ENCODE assay signal across 17 cellular contexts in genomic region chr20:33687993-33688937, GRCh38. TPM values are rescaled to one million over a fixed set of nuclear protein-coding genes. Genes with fewer than 3 reads are reported as not detected.
A peak's percentile ranks its signal among the peaks of the same experiment; 100 is the strongest.
DNase-seq lines count a peak whose midpoint lies in the region; ATAC-seq and TF ChIP-seq lines count a peak whose summit lies in the region.
"Had no signal": no experiment of that assay in that cellular context is flagged by ENCODE, and none has a peak within 500 bp of the region (broad histone marks: within the 10 kb centered on the region; RNA-seq: fewer than 3 reads in every experiment).

No MANE protein-coding gene starts in this region.

- no TSS peak for BruUV-seq in Caco-2 (replicated peaks; lab: Mats Ljungman, UMichigan)

- no peak for TF ChIP-seq CTCF in C4-2B (conservative IDR thresholded peaks at IDR 0.05)
- no peak for TF ChIP-seq CTCF in Caco-2 (IDR thresholded peaks at IDR 0.05; ENCODE audit: insufficient read depth in 1 of 2, low read depth in 1 of 2, low read length in 1 of 2, severe bottlenecking in 1 of 2, unreplicated experiment in 1 of 2)

- peak overlapping the region; percentile 25; the same call in 1 of the 2 replicates for H3K27ac ChIP-seq in C4-2B
- H3K27ac ChIP-seq in naive thymus-derived CD4-positive, alpha-beta T cell (ENCODE audit: low read depth, low read length): no peak overlapping the region

- ATAC-seq in naive thymus-derived CD4-positive, alpha-beta T cell: no peak
- no peak for ATAC-seq in GM18870 (IDR thresholded peaks at IDR 0.05; ENCODE audit: unreplicated experiment)
- ATAC-seq: Panc1 had no signal

- DNase-seq in Caco-2 (no peak), NOMO-1 (lab: John Stamatoyannopoulos, UW; ENCODE audit: unreplicated experiment in 2 of 2) (no peak), anterior cingulate cortex (lab: John Stamatoyannopoulos, UW) (no peak)
- DNase-seq in activated naive CD8-positive, alpha-beta T cell treated with anti-CD3 and anti-CD28 coated beads for 36 hours: no peak
- no peak for DNase-seq in naive thymus-derived CD4-positive, alpha-beta T cell
- DNase-seq: activated CD4-positive, CD25-positive, alpha-beta regulatory T cell treated with anti-CD3 and anti-CD28 coated beads, Interleukin-2, amount 50 U/mL, for 72 hours; activated gamma-delta T cell; central memory CD4-positive, alpha-beta T cell; midbrain; NCI-H187; NCI-H526; stimulated activated CD4-positive, alpha-beta T cell treated with anti-CD3 and anti-CD28 coated beads, Interleukin-12 subunit alpha, Interleukin-12 subunit beta, amount 100 ng/mL, for 4 hours had no signal

- peak overlapping the region; percentile 27 for H3K4me3 Mint-ChIP-seq in Caco-2 (ENCODE audit: unreplicated experiment)
- no peak overlapping the region for H3K4me3 Mint-ChIP-seq in activated naive CD8-positive, alpha-beta T cell treated with anti-CD3 and anti-CD28 coated beads for 36 hours
- peak overlapping the region in 2 of 10 donors; percentile 52 to 70 for H3K4me3 Mint-ChIP-seq in naive thymus-derived CD4-positive, alpha-beta T cell

- H3K27ac Mint-ChIP-seq in Caco-2 (ENCODE audit: unreplicated experiment): peak overlapping the region; percentile 55
- peak overlapping the region; percentile 46 for H3K27ac Mint-ChIP-seq in activated naive CD8-positive, alpha-beta T cell treated with anti-CD3 and anti-CD28 coated beads for 36 hours
- peak overlapping the region in 8 of 9 donors; percentile 54 to 95 (median 80) for H3K27ac Mint-ChIP-seq in naive thymus-derived CD4-positive, alpha-beta T cell

- intact Hi-C loops in Caco-2 (cut with micrococcal nuclease; ENCODE audit: unreplicated experiment): loop anchor here (2.0 to 5.0 kb wide), 3 partner anchors 21 to 304 kb away; partner anchors contain the start of genes ACTL10, CHMP4B and RALY
- intact Hi-C loops in naive thymus-derived CD4-positive, alpha-beta T cell (cut with micrococcal nuclease): no loop called here

- CTCF ChIA-PET in Caco-2 (lab: Charles Lee): interaction anchor here (0.7 to 3.2 kb wide), 4 partner anchors 21 to 44 kb away, joined by 4 to 21 read pairs (median 6); partner anchors contain the start of gene ACTL10
- CTCF ChIA-PET in naive thymus-derived CD4-positive, alpha-beta T cell (lab: Charles Lee): interaction anchor here (0.7 kb wide), 1 partner anchor 885 kb away, joined by 3 read pairs; no protein-coding TSS in a partner anchor

- no peak overlapping the region for H3K4me3 ChIP-seq in Caco-2 (ENCODE audit: low read depth, low read length)
- H3K4me3 ChIP-seq in naive thymus-derived CD4-positive, alpha-beta T cell (ENCODE audit: low read length): no peak overlapping the region
- H3K4me3 ChIP-seq: ovary had no signal

- peaks cover 14% of the 10 kb centered on the region for H3K36me3 Mint-ChIP-seq in Caco-2 (ENCODE audit: insufficient read depth, unreplicated experiment)
- H3K36me3 Mint-ChIP-seq in activated naive CD8-positive, alpha-beta T cell treated with anti-CD3 and anti-CD28 coated beads for 36 hours: peaks cover 17% of the 10 kb centered on the region
- peaks cover 0 to 4% (median 0%) of the 10 kb centered on the region in 5 donors for H3K36me3 Mint-ChIP-seq in naive thymus-derived CD4-positive, alpha-beta T cell

- no peaks in the 10 kb centered on the region for H3K36me3 ChIP-seq in Caco-2 (ENCODE audit: control insufficient read depth, insufficient read depth, low read length)
- no peaks in the 10 kb centered on the region for H3K36me3 ChIP-seq in naive thymus-derived CD4-positive, alpha-beta T cell (ENCODE audit: control insufficient read depth in 2 of 3, insufficient read depth in 3 of 3, low read length in 3 of 3)
- H3K36me3 ChIP-seq: ovary had no signal

- no peaks in the 10 kb centered on the region for H3K9me3 ChIP-seq in Caco-2
- H3K9me3 ChIP-seq in naive thymus-derived CD4-positive, alpha-beta T cell (ENCODE audit: control insufficient read depth in 2 of 3, low read length in 3 of 3): no peaks in the 10 kb centered on the region
- H3K9me3 ChIP-seq: ovary had no signal

- POLR2A ChIA-PET in Caco-2 (lab: Charles Lee): interaction anchor here (0.6 to 1.1 kb wide), 2 partner anchors 14 to 32 kb away, joined by 3 to 4 read pairs (median 3); partner anchors contain the start of gene PXMP4
- POLR2A ChIA-PET in naive thymus-derived CD4-positive, alpha-beta T cell (lab: Charles Lee): interaction anchor here (0.7 to 2.9 kb wide), 6 partner anchors 9 to 198 kb away, joined by 3 to 14 read pairs (median 4); partner anchors contain the start of genes ACTL10, CBFA2T2 and PXMP4

- H3K27me3 ChIP-seq in Caco-2 (replicated peaks; ENCODE audit: control insufficient read depth, insufficient read depth, low read length): no peaks in the 10 kb centered on the region
- H3K27me3 ChIP-seq in naive thymus-derived CD4-positive, alpha-beta T cell (ENCODE audit: control insufficient read depth in 2 of 2, insufficient read depth in 2 of 2, low read length in 2 of 2): no peaks in the 10 kb centered on the region
- H3K27me3 ChIP-seq: ovary had no signal

- no peaks in the 10 kb centered on the region for H3K27me3 Mint-ChIP-seq in Caco-2 (ENCODE audit: insufficient read depth, unreplicated experiment)
- no peaks in the 10 kb centered on the region for H3K27me3 Mint-ChIP-seq in activated naive CD8-positive, alpha-beta T cell treated with anti-CD3 and anti-CD28 coated beads for 36 hours
- no peaks in the 10 kb centered on the region for H3K27me3 Mint-ChIP-seq in naive thymus-derived CD4-positive, alpha-beta T cell

- peaks cover 46% of the 10 kb centered on the region for H3K4me1 ChIP-seq in Caco-2
- peaks cover 3 to 27% of the 10 kb centered on the region in 2 donors for H3K4me1 ChIP-seq in naive thymus-derived CD4-positive, alpha-beta T cell (ENCODE audit: control insufficient read depth in 2 of 2, insufficient read depth in 2 of 2, low read length in 2 of 2)

- H3K4me1 Mint-ChIP-seq in Caco-2 (ENCODE audit: low read depth, unreplicated experiment): peaks cover 48% of the 10 kb centered on the region
- peaks cover 54% of the 10 kb centered on the region for H3K4me1 Mint-ChIP-seq in activated naive CD8-positive, alpha-beta T cell treated with anti-CD3 and anti-CD28 coated beads for 36 hours
- peaks cover 11 to 57% (median 37%) of the 10 kb centered on the region in 7 donors for H3K4me1 Mint-ChIP-seq in naive thymus-derived CD4-positive, alpha-beta T cell

- H3K9me3 Mint-ChIP-seq in Caco-2 (ENCODE audit: unreplicated experiment): no peaks in the 10 kb centered on the region
- H3K9me3 Mint-ChIP-seq in activated naive CD8-positive, alpha-beta T cell treated with anti-CD3 and anti-CD28 coated beads for 36 hours: no peaks in the 10 kb centered on the region
- H3K9me3 Mint-ChIP-seq in naive thymus-derived CD4-positive, alpha-beta T cell: no peaks in the 10 kb centered on the region

RNA-seq across cellular contexts. Expression of gene E2F1, which starts 2.1 kb away (rescaled TPM):
- 67.5 and 74.7 TPM in 2 replicates for total RNA-seq in Caco-2 (2022)
- 10 to 100 TPM; 76.1 to 79.6 TPM for total RNA-seq in activated naive CD8-positive, alpha-beta T cell treated with anti-CD3 and anti-CD28 coated beads for 36 hours
- total RNA-seq in naive thymus-derived CD4-positive, alpha-beta T cell: 10 to 100 TPM in 1 of 5 experiments, 1 to 10 TPM in 3, under 1 TPM in 1; 0.98 to 61.6 (median 1.6) TPM
- polyA plus RNA-seq in naive thymus-derived CD4-positive, alpha-beta T cell: under 1 TPM in 1 of 2 donors, not detected in 1; 0.46 TPM

RNA-seq across cellular contexts. Expression of gene NECAB3, which starts 14.0 kb away (rescaled TPM):
- total RNA-seq in Caco-2 (2022): 98.4 and 105 TPM in 2 replicates
- total RNA-seq in activated naive CD8-positive, alpha-beta T cell treated with anti-CD3 and anti-CD28 coated beads for 36 hours: 10 to 100 TPM; 10.7 to 12.0 TPM
- 10 to 100 TPM; 10.8 to 46.8 (median 16.3) TPM for total RNA-seq in naive thymus-derived CD4-positive, alpha-beta T cell
- 1 to 10 TPM; 2.3 to 2.7 TPM for polyA plus RNA-seq in naive thymus-derived CD4-positive, alpha-beta T cell

RNA-seq across cellular contexts. Expression of gene ACTL10, which starts 21.5 kb away (rescaled TPM):
- 3.4 and 4.5 TPM in 2 replicates for total RNA-seq in Caco-2 (2022)
- total RNA-seq in activated naive CD8-positive, alpha-beta T cell treated with anti-CD3 and anti-CD28 coated beads for 36 hours: 1 to 10 TPM; 4.1 TPM
- total RNA-seq in naive thymus-derived CD4-positive, alpha-beta T cell: 1 to 10 TPM in 4 of 5 experiments, under 1 TPM in 1; 0.66 to 4.9 (median 3.2) TPM
- polyA plus RNA-seq in naive thymus-derived CD4-positive, alpha-beta T cell: 1 to 10 TPM; 2.0 to 4.4 TPM

RNA-seq across cellular contexts. Expression of gene C20orf144, which starts 26.1 kb away (rescaled TPM):
- total RNA-seq in Caco-2 (2022): 0.18 and 0.51 TPM in 2 replicates
- under 1 TPM; 0.10 to 0.21 TPM for total RNA-seq in activated naive CD8-positive, alpha-beta T cell treated with anti-CD3 and anti-CD28 coated beads for 36 hours
- total RNA-seq in naive thymus-derived CD4-positive, alpha-beta T cell: under 1 TPM in 4 of 5 experiments, not detected in 1; 0.17 to 0.79 (median 0.30) TPM
- under 1 TPM in 1 of 2 donors, not detected in 1; 0.20 TPM for polyA plus RNA-seq in naive thymus-derived CD4-positive, alpha-beta T cell
- total RNA-seq: glomerular endothelial cell had no signal

RNA-seq across cellular contexts. Expression of gene PXMP4, which starts 31.8 kb away (rescaled TPM):
- total RNA-seq in Caco-2 (2022): 37.3 and 39.5 TPM in 2 replicates
- total RNA-seq in activated naive CD8-positive, alpha-beta T cell treated with anti-CD3 and anti-CD28 coated beads for 36 hours: 1 to 10 TPM; 6.9 to 7.3 TPM
- total RNA-seq in naive thymus-derived CD4-positive, alpha-beta T cell: 10 to 100 TPM in 3 of 5 experiments, 1 to 10 TPM in 2; 4.5 to 14.3 (median 10.1) TPM
- 10 to 100 TPM in 1 of 2 donors, 1 to 10 TPM in 1; 9.1 to 18.7 TPM for polyA plus RNA-seq in naive thymus-derived CD4-positive, alpha-beta T cell
